In genomic region chr12:12788131-12788530, GRCh38 we compare ENCODE assay signal across 8 cellular contexts. TPM values are rescaled to one million over a fixed set of nuclear protein-coding genes. Genes with fewer than 3 reads are reported as not detected.
A peak's percentile ranks its signal among the peaks of the same experiment; 100 is the strongest.
DNase-seq lines count a peak whose midpoint lies in the region; ATAC-seq and TF ChIP-seq lines count a peak whose summit lies in the region.

No MANE protein-coding gene starts in this region.

- dilution Hi-C loops in mammary epithelial cell (cut with HindIII; ENCODE audit: low sequenced_read_pairs) = no loop called here

- H3K4me1 ChIP-seq in ACC112 (ENCODE audit: control insufficient read depth, insufficient read depth, low read length, unreplicated experiment) (peaks cover 32% of the 10 kb centered on the region), mammary epithelial cell (ENCODE audit: insufficient read depth, low read length) (peaks cover 29% of the 10 kb centered on the region), mucosa of descending colon (ENCODE audit: low read depth) (peaks cover 13% of the 10 kb centered on the region), left lung (peaks cover 16 to 31% of the 10 kb centered on the region in 2 donors)

- intact Hi-C loops in mammary epithelial cell (cut with micrococcal nuclease) = loop anchor here (1.0 to 5.0 kb wide), 6 partner anchors 25 to 425 kb away; partner anchors contain the start of genes DDX47 and GPRC5A
- intact Hi-C loops in mucosa of descending colon (cut with DNase I, micrococcal nuclease) = no loop called here
- intact Hi-C loops in left lung (cut with DNase I) = no loop called here

- H3K4me1 Mint-ChIP-seq in IgD-negative memory B cell = peaks cover 10 to 14% (median 11%) of the 10 kb centered on the region in 3 donors
- peaks cover 4 to 26% (median 20%) of the 10 kb centered on the region in 4 donors for H3K4me1 Mint-ChIP-seq in naive thymus-derived CD8-positive, alpha-beta T cell

- H3K4me3 Mint-ChIP-seq in IgD-negative memory B cell = peak overlapping the region in 3 of 4 donors; percentile 63 to 88 (median 80)
- H3K4me3 Mint-ChIP-seq in naive thymus-derived CD8-positive, alpha-beta T cell = peak overlapping the region; percentile 80 to 91 (median 86)

- peak overlapping the region; percentile 67 for H3K27ac ChIP-seq in ACC112 (ENCODE audit: low read depth, low read length)
- no peak overlapping the region for H3K27ac ChIP-seq in mammary epithelial cell (ENCODE audit: insufficient read depth, low read depth, low read length)
- peak overlapping the region in 1 of 2 donors; percentile 92 for H3K27ac ChIP-seq in left lung

- ATAC-seq in naive thymus-derived CD8-positive, alpha-beta T cell = no peak
- ATAC-seq in mucosa of descending colon (no peak), left lung (no peak)

- peak overlapping the region; percentile 40 for H2AFZ ChIP-seq in ACC112 (ENCODE audit: low read length, unreplicated experiment)
- H2AFZ ChIP-seq in mammary epithelial cell (ENCODE audit: low read depth, low read length) = peak overlapping the region; percentile 67

- 97% methylated on average over 6 of the region's 6 CpGs for WGBS in mammary epithelial cell (ENCODE audit: low coverage, missing lambda C conversion rate)

- H3K27me3 Mint-ChIP-seq in IgD-negative memory B cell = peaks cover 2% of the 10 kb centered on the region
- H3K27me3 Mint-ChIP-seq in naive thymus-derived CD8-positive, alpha-beta T cell = no peaks in the 10 kb centered on the region

- peak overlapping the region; percentile 14 for H3K9ac ChIP-seq in mammary epithelial cell (ENCODE audit: insufficient read depth, low read length)

- H3K9me3 ChIP-seq in mammary epithelial cell (replicated peaks; ENCODE audit: insufficient read depth, low read length) (no peaks in the 10 kb centered on the region), mucosa of descending colon (no peaks in the 10 kb centered on the region), left lung (no peaks in the 10 kb centered on the region)

- no peaks in the 10 kb centered on the region for H3K36me3 ChIP-seq in ACC112 (ENCODE audit: insufficient read depth, low read length)
- no peaks in the 10 kb centered on the region for H3K36me3 ChIP-seq in mammary epithelial cell (ENCODE audit: insufficient read depth, low read length)
- H3K36me3 ChIP-seq in mucosa of descending colon (ENCODE audit: low read depth) = no peaks in the 10 kb centered on the region
- no peaks in the 10 kb centered on the region for H3K36me3 ChIP-seq in left lung

- H3K4me3 ChIP-seq in ACC112 (ENCODE audit: low read depth, low read length) (peak overlapping the region; percentile 79), mammary epithelial cell (replicated peaks in 1 of 3; ENCODE audit: insufficient read depth in 1 of 3, low read depth in 2 of 3, low read length in 3 of 3) (no peak overlapping the region), mucosa of descending colon (no peak overlapping the region), left lung (no peak overlapping the region)

- H3K27me3 ChIP-seq in ACC112 (ENCODE audit: insufficient read depth, low read length) (no peaks in the 10 kb centered on the region), mammary epithelial cell (ENCODE audit: insufficient read depth, low read length) (no peaks in the 10 kb centered on the region), left lung (no peaks in the 10 kb centered on the region)

- H3K27ac Mint-ChIP-seq in IgD-negative memory B cell = peak overlapping the region in 2 of 3 donors; percentile 37 to 94
- H3K27ac Mint-ChIP-seq in naive thymus-derived CD8-positive, alpha-beta T cell = peak overlapping the region; percentile 79 to 99 (median 94)

- no peak for DNase-seq in mammary epithelial cell
- no peak for DNase-seq in naive thymus-derived CD8-positive, alpha-beta T cell
- DNase-seq in mucosa of descending colon = no peak
- DNase-seq in left lung = no peak
- DNase-seq in RKO (ENCODE audit: low spot score) = no peak
- DNase-seq in putamen (ENCODE audit: low spot score) = no peak

- TF ChIP-seq CTCF in mammary epithelial cell (conservative IDR thresholded peaks at IDR 0.05 in 1 of 2, IDR thresholded peaks at IDR 0.05 in 1 of 2; ENCODE audit: extremely low read depth in 1 of 2, insufficient read depth in 1 of 2, low read depth in 1 of 2, low read length in 2 of 2) (no peak), mucosa of descending colon (IDR thresholded peaks at IDR 0.05) (no peak), left lung (IDR thresholded peaks at IDR 0.05) (no peak)

- POLR2A ChIA-PET in naive thymus-derived CD8-positive, alpha-beta T cell (lab: Charles Lee) = interaction anchor here (0.6 to 4.6 kb wide), 9 partner anchors 8 to 158 kb away, joined by 3 to 68 read pairs (median 7); partner anchors contain the start of gene DDX47

- in situ Hi-C loops in mammary epithelial cell (cut with MboI; ENCODE audit: low sequenced_read_pairs in 2 of 2) = loop anchor here in 1 of 2 donors (10.0 kb wide), 1 partner anchor 197 kb away; no protein-coding TSS in a partner anchor

- H3K79me2 ChIP-seq in ACC112 (ENCODE audit: control insufficient read depth, insufficient read depth, low read length, unreplicated experiment) = peaks cover 19% of the 10 kb centered on the region
- no peaks in the 10 kb centered on the region for H3K79me2 ChIP-seq in mammary epithelial cell (ENCODE audit: insufficient read depth, low read length)

- H3K9me3 Mint-ChIP-seq in IgD-negative memory B cell = no peaks in the 10 kb centered on the region
- H3K9me3 Mint-ChIP-seq in naive thymus-derived CD8-positive, alpha-beta T cell = no peaks in the 10 kb centered on the region

- CTCF ChIA-PET in mammary epithelial cell (lab: Charles Lee; ENCODE audit: low non-redundant PET) = no interaction called here

- BruUV-seq in mammary epithelial cell (replicated peaks; lab: Mats Ljungman, UMichigan) = no TSS peak

- H3K4me2 ChIP-seq in mammary epithelial cell (ENCODE audit: insufficient read depth, low read depth, low read length) = no peak overlapping the region

- no peaks in the 10 kb centered on the region for H4K20me1 ChIP-seq in mammary epithelial cell (ENCODE audit: insufficient read depth, low read length)

- H3K36me3 Mint-ChIP-seq in IgD-negative memory B cell = no peaks in the 10 kb centered on the region
- H3K36me3 Mint-ChIP-seq in naive thymus-derived CD8-positive, alpha-beta T cell = no peaks in the 10 kb centered on the region

RNA-seq across cellular contexts. Expression of gene APOLD1, which starts 2.7 kb away (rescaled TPM):
- polyA plus RNA-seq in IgD-negative memory B cell (0.23 TPM), mammary epithelial cell (0.49 TPM)
- total RNA-seq in mammary epithelial cell (1 to 10 TPM in 1 of 2 donors, under 1 TPM in 1; 0.99 to 2.7 TPM), mucosa of descending colon (10 to 100 TPM in 1 of 3 donors, 1 to 10 TPM in 1, under 1 TPM in 1; 0.93 to 12.9 (median 5.0) TPM), left lung (1 to 10 TPM; 7.3 to 8.9 TPM)
- 0.21 TPM for polyA minus RNA-seq in mammary epithelial cell
- total RNA-seq in naive thymus-derived CD8-positive, alpha-beta T cell = 1 to 10 TPM; 2.5 to 4.3 TPM
- 1 to 10 TPM in 1 of 3 donors, under 1 TPM in 2; 0.14 to 1.4 (median 0.54) TPM for polyA plus RNA-seq in naive thymus-derived CD8-positive, alpha-beta T cell

RNA-seq across cellular contexts. Expression of gene DDX47, which starts 25.0 kb away (rescaled TPM):
- polyA plus RNA-seq in IgD-negative memory B cell = 69.0 TPM
- total RNA-seq in mammary epithelial cell = 10 to 100 TPM; 62.1 to 70.3 TPM
- polyA plus RNA-seq in mammary epithelial cell = 66.1 TPM
- polyA minus RNA-seq in mammary epithelial cell = 110 TPM
- total RNA-seq in naive thymus-derived CD8-positive, alpha-beta T cell = 10 to 100 TPM; 84.6 to 93.6 TPM
- 10 to 100 TPM; 61.0 to 77.1 (median 62.7) TPM for polyA plus RNA-seq in naive thymus-derived CD8-positive, alpha-beta T cell
- 10 to 100 TPM; 35.0 to 45.4 (median 40.9) TPM for total RNA-seq in mucosa of descending colon
- 10 to 100 TPM; 44.0 to 48.6 TPM for total RNA-seq in left lung
